Comparison of ENCODE assay signal across 9 cellular contexts in genomic region chr2:85865539-85866164, GRCh38. TPM values are rescaled to one million over a fixed set of nuclear protein-coding genes. Genes with fewer than 3 reads are reported as not detected.
DNase-seq lines count a peak whose midpoint lies in the region; ATAC-seq and TF ChIP-seq lines count a peak whose summit lies in the region.
"Had no signal": no experiment of that assay in that cellular context is flagged by ENCODE, and none has a peak within 500 bp of the region (broad histone marks: within the 10 kb centered on the region; RNA-seq: fewer than 3 reads in every experiment).

No MANE protein-coding gene starts in this region.

- no peaks in the 10 kb centered on the region for H3K27me3 ChIP-seq in suprapubic skin

- no peaks in the 10 kb centered on the region for H3K9me3 ChIP-seq in suprapubic skin

- peaks cover 60% of the 10 kb centered on the region for H3K4me1 Mint-ChIP-seq in activated naive CD4-positive, alpha-beta T cell treated with anti-CD3 and anti-CD28 coated beads for 36 hours (ENCODE audit: low read depth)
- peaks cover 48% of the 10 kb centered on the region for H3K4me1 Mint-ChIP-seq in T-helper 2 cell treated with Interferon-gamma antibody and Interleukin-4, amounts not matched to agents 5 μg/mL and 100 μg/mL, for 36 hours (ENCODE audit: low read depth)
- peaks cover 66% of the 10 kb centered on the region for H3K4me1 Mint-ChIP-seq in stimulated activated memory B cell treated with anti-CD40 and anti-IgM and Interleukin-4, amounts not matched to agents 10 μg/mL and 1 μg/mL and 100 μg/mL, for 72 hours

- no peak overlapping the region for H3K27ac ChIP-seq in suprapubic skin

- peak; percentile 42 for DNase-seq in activated naive CD4-positive, alpha-beta T cell treated with anti-CD3 and anti-CD28 coated beads for 36 hours
- DNase-seq in activated naive CD4-positive, alpha-beta T cell treated with anti-CD3 and anti-CD28 coated beads, Interleukin-2, amount 50 U/mL, for 16 hours = no peak
- DNase-seq in T-helper 2 cell treated with Interferon-gamma antibody and Interleukin-4, amounts not matched to agents 5 μg/mL and 100 μg/mL, for 36 hours (ENCODE audit: low spot score) = peak; percentile 50
- DNase-seq in cerebellar cortex (ENCODE audit: low spot score) (no peak), NCI-H1048 (lab: John Stamatoyannopoulos, UW) (no peak), suprapubic skin (ENCODE audit: low spot score in 2 of 2) (no peak)
- DNase-seq: COR-L47 had no signal

- H3K27ac Mint-ChIP-seq in activated naive CD4-positive, alpha-beta T cell treated with anti-CD3 and anti-CD28 coated beads for 36 hours = no peak overlapping the region
- peak overlapping the region; percentile 2 for H3K27ac Mint-ChIP-seq in T-helper 2 cell treated with Interferon-gamma antibody and Interleukin-4, amounts not matched to agents 5 μg/mL and 100 μg/mL, for 36 hours
- peak overlapping the region; percentile 56 for H3K27ac Mint-ChIP-seq in stimulated activated memory B cell treated with anti-CD40 and anti-IgM and Interleukin-4, amounts not matched to agents 10 μg/mL and 1 μg/mL and 100 μg/mL, for 72 hours

- no peak overlapping the region for H3K4me3 Mint-ChIP-seq in activated naive CD4-positive, alpha-beta T cell treated with anti-CD3 and anti-CD28 coated beads for 36 hours
- H3K4me3 Mint-ChIP-seq in T-helper 2 cell treated with Interferon-gamma antibody and Interleukin-4, amounts not matched to agents 5 μg/mL and 100 μg/mL, for 36 hours = no peak overlapping the region
- no peak overlapping the region for H3K4me3 Mint-ChIP-seq in stimulated activated memory B cell treated with anti-CD40 and anti-IgM and Interleukin-4, amounts not matched to agents 10 μg/mL and 1 μg/mL and 100 μg/mL, for 72 hours

- 55% methylated on average over 6 of the region's 6 CpGs for WGBS in suprapubic skin

- peaks cover 1% of the 10 kb centered on the region for H3K9me3 Mint-ChIP-seq in activated naive CD4-positive, alpha-beta T cell treated with anti-CD3 and anti-CD28 coated beads for 36 hours
- H3K9me3 Mint-ChIP-seq in T-helper 2 cell treated with Interferon-gamma antibody and Interleukin-4, amounts not matched to agents 5 μg/mL and 100 μg/mL, for 36 hours = no peaks in the 10 kb centered on the region
- H3K9me3 Mint-ChIP-seq in stimulated activated memory B cell treated with anti-CD40 and anti-IgM and Interleukin-4, amounts not matched to agents 10 μg/mL and 1 μg/mL and 100 μg/mL, for 72 hours = no peaks in the 10 kb centered on the region

- H3K27me3 Mint-ChIP-seq in activated naive CD4-positive, alpha-beta T cell treated with anti-CD3 and anti-CD28 coated beads for 36 hours (ENCODE audit: low read depth) = no peaks in the 10 kb centered on the region
- H3K27me3 Mint-ChIP-seq in T-helper 2 cell treated with Interferon-gamma antibody and Interleukin-4, amounts not matched to agents 5 μg/mL and 100 μg/mL, for 36 hours (ENCODE audit: low read depth) = no peaks in the 10 kb centered on the region
- no peaks in the 10 kb centered on the region for H3K27me3 Mint-ChIP-seq in stimulated activated memory B cell treated with anti-CD40 and anti-IgM and Interleukin-4, amounts not matched to agents 10 μg/mL and 1 μg/mL and 100 μg/mL, for 72 hours

- H3K4me1 ChIP-seq in suprapubic skin = peaks cover 4% of the 10 kb centered on the region

- peak; percentile 83 for ATAC-seq in HG02642 (IDR thresholded peaks at IDR 0.05; ENCODE audit: poor library complexity, unreplicated experiment)
- ATAC-seq in stimulated activated memory B cell treated with anti-CD40 and anti-IgM and Interleukin-4, amounts not matched to agents 10 μg/mL and 1 μg/mL and 100 μg/mL, for 72 hours = peak; percentile 89

- no peak for TF ChIP-seq EP300 in suprapubic skin (IDR thresholded peaks at IDR 0.05)

- no peak for TF ChIP-seq CTCF in suprapubic skin (IDR thresholded peaks at IDR 0.05)

- no peak for TF ChIP-seq POLR2A in suprapubic skin (IDR thresholded peaks at IDR 0.05)

- CTCF ChIA-PET in activated naive CD4-positive, alpha-beta T cell treated with anti-CD3 and anti-CD28 coated beads for 36 hours (lab: Charles Lee) = interaction anchor here (1.8 to 3.0 kb wide), 5 partner anchors 12 to 38 kb away, joined by 5 to 12 read pairs (median 6); no protein-coding TSS in a partner anchor

- peaks cover 12% of the 10 kb centered on the region for H3K36me3 ChIP-seq in suprapubic skin

- H3K4me3 ChIP-seq in suprapubic skin = no peak overlapping the region

- intact Hi-C loops in activated naive CD4-positive, alpha-beta T cell treated with anti-CD3 and anti-CD28 coated beads for 36 hours (cut with micrococcal nuclease) = loop anchor here (1.0 kb wide), 1 partner anchor 11 kb away; no protein-coding TSS in a partner anchor

- peaks cover 3% of the 10 kb centered on the region for H3K36me3 Mint-ChIP-seq in activated naive CD4-positive, alpha-beta T cell treated with anti-CD3 and anti-CD28 coated beads for 36 hours (ENCODE audit: low read depth)
- peaks cover 31% of the 10 kb centered on the region for H3K36me3 Mint-ChIP-seq in T-helper 2 cell treated with Interferon-gamma antibody and Interleukin-4, amounts not matched to agents 5 μg/mL and 100 μg/mL, for 36 hours (ENCODE audit: low read depth)
- H3K36me3 Mint-ChIP-seq in stimulated activated memory B cell treated with anti-CD40 and anti-IgM and Interleukin-4, amounts not matched to agents 10 μg/mL and 1 μg/mL and 100 μg/mL, for 72 hours = peaks cover 38% of the 10 kb centered on the region

RNA-seq across cellular contexts. Expression of gene ST3GAL5, which starts 23.1 kb away (rescaled TPM):
- 10 to 100 TPM in 1 of 2 experiments, 1 to 10 TPM in 1; 9.5 to 10.4 TPM for total RNA-seq in activated naive CD4-positive, alpha-beta T cell treated with anti-CD3 and anti-CD28 coated beads for 36 hours
- total RNA-seq in suprapubic skin = 10 to 100 TPM in 3 of 4 donors, 1 to 10 TPM in 1; 9.5 to 17.8 (median 14.8) TPM

Comparison
In these comparisons a context has a peak if more than half of its experiments do, and no peak if none do; other contexts are left out.
1. DNase-seq: peak in activated naive CD4-positive, alpha-beta T cell treated with anti-CD3 and anti-CD28 coated beads for 36 hours (single experiment) and T-helper 2 cell treated with Interferon-gamma antibody and Interleukin-4, amounts not matched to agents 5 μg/mL and 100 μg/mL, for 36 hours (single experiment); none in activated naive CD4-positive, alpha-beta T cell treated with anti-CD3 and anti-CD28 coated beads, Interleukin-2, amount 50 U/mL, for 16 hours (single experiment), cerebellar cortex (single experiment), NCI-H1048 (single experiment) and suprapubic skin (0 of 2).